In the genomic region with DNA sequence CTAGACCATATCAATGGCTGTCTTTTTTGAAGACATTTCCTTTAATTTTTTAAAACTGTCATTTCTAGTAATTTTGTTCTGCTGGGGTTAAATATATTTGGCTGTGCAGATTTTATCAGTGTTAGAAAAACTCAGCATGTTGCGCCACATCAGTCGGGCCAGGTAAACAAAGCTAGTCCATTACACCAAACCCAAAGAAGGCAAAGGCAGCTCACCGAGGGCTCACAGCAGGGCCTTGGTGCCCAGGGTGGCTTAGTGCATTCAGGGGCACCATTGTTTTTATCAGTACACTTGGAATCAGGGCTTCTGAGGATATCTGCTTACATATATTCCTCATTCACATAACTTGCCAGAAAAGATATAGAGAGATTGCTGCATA, we compare ENCODE assay signal across 12 cellular contexts.
"Had no signal": no experiment of that assay in that cellular context is flagged by ENCODE, and none has a peak within 500 bp of the region (broad histone marks: within the 10 kb centered on the region; RNA-seq: fewer than 3 reads in every experiment).

No MANE protein-coding gene starts in this region.

- DNase-seq: activated CD4-positive, alpha-beta T cell treated with anti-CD3 and anti-CD28 coated beads for 48 hours; activated T-cell treated with anti-CD3 and anti-CD28 coated beads for 4 hours; dorsolateral prefrontal cortex; hypothalamus; nephron progenitor cell; SK-N-SH; stimulated activated naive B cell treated with anti-CD40 and anti-IgM and Interleukin-4, amounts not matched to agents 10 μg/mL and 1 μg/mL and 100 μg/mL, for 72 hours; substantia nigra had no signal

- H3K9me3 ChIP-seq: SK-N-SH had no signal

- H3K27me3 ChIP-seq: dorsolateral prefrontal cortex had no signal

- H3K9ac ChIP-seq: SK-N-SH had no signal

- H3K4me2 ChIP-seq: SK-N-SH had no signal

- H3K4me3 ChIP-seq: dorsolateral prefrontal cortex, smooth muscle cell had no signal

- ATAC-seq: activated naive CD4-positive, alpha-beta T cell treated with anti-CD3 and anti-CD28 coated beads, Interleukin-2, amount 50 U/mL, for 72 hours; activated T-helper 17 cell treated with anti-CD3 and anti-CD28 coated beads, Interleukin-2, amount 50 U/mL, for 72 hours; stimulated activated naive B cell treated with anti-CD40 and anti-IgM and Interleukin-4, amounts not matched to agents 10 μg/mL and 1 μg/mL and 100 μg/mL, for 72 hours; WTC11 had no signal
